23 cellular contexts compared by ENCODE assay signal in the genomic region with DNA sequence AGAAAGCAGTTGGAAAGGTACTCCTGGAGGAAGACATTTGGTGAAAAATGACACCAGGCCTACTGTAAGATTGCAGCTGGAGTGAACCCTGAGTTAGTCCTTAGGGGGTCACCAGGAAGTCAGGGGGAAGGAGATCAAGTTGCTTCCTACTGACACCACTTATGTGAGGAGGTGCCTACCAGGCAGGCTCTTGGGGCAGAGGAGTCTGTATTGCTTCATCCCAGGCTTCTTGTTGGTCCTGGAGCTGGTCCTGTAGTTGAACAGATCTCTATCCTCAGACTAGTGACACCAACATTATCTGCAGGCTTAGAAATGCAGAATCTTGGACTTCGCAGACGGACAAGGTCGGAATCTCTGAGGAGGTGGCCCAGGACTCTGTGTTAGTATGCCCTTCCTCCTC.
"Had no signal": no experiment of that assay in that cellular context is flagged by ENCODE, and none has a peak within 500 bp of the region (broad histone marks: within the 10 kb centered on the region; RNA-seq: fewer than 3 reads in every experiment).

No MANE protein-coding gene starts in this region.

- DNase-seq: NCI-H1092 treated with DMSO at 0.1 percent for 48 hours, NCI-H1417, NCI-H1436 treated with DMSO at 0.1 percent for 48 hours, NCI-H1694, NCI-H187 treated with DMSO at 0.1 percent for 48 hours, NCI-H2029 treated with DMSO at 0.1 percent for 48 hours, NCI-H2171, NCI-H226, NCI-H446, NCI-H510A, NCI-H524 treated with DMSO at 0.1 percent for 48 hours, NCI-H69, NCI-H774, Right ventricle myocardium superior, RPMI8226, SK-N-SH, SW 1271, T-cell had no signal

- H3K9ac ChIP-seq: KMS-11, SK-N-SH had no signal

- FAIRE-seq: K562, RCC 7860 had no signal

- H3K4me2 ChIP-seq: KMS-11, SK-N-SH had no signal

- H3K27ac ChIP-seq: KMS-11 had no signal

- H3K9me3 Mint-ChIP-seq: IgD-negative memory B cell; T-cell; T-helper 1 cell treated with Interleukin-12 subunit alpha and Interleukin-12 subunit beta and Interleukin-4 antibody, amounts not matched to agents 30 μg/mL and 1 μg/mL, for 36 hours had no signal

- H3K9me2 ChIP-seq: SK-N-SH had no signal

- H3K27ac Mint-ChIP-seq: IgD-negative memory B cell; T-cell; T-helper 1 cell treated with Interleukin-12 subunit alpha and Interleukin-12 subunit beta and Interleukin-4 antibody, amounts not matched to agents 30 μg/mL and 1 μg/mL, for 36 hours had no signal

- H3K4me3 Mint-ChIP-seq: T-cell; T-helper 1 cell treated with Interleukin-12 subunit alpha and Interleukin-12 subunit beta and Interleukin-4 antibody, amounts not matched to agents 30 μg/mL and 1 μg/mL, for 36 hours had no signal

- H3K36me3 Mint-ChIP-seq: IgD-negative memory B cell, T-cell had no signal

- ATAC-seq: K562, T-cell had no signal

- H3K9me3 ChIP-seq: SK-N-SH had no signal

- H3K4me1 Mint-ChIP-seq: T-cell had no signal

- H3K4me3 ChIP-seq: K562 had no signal
